8 cellular contexts compared by ENCODE assay signal in the genomic region with DNA sequence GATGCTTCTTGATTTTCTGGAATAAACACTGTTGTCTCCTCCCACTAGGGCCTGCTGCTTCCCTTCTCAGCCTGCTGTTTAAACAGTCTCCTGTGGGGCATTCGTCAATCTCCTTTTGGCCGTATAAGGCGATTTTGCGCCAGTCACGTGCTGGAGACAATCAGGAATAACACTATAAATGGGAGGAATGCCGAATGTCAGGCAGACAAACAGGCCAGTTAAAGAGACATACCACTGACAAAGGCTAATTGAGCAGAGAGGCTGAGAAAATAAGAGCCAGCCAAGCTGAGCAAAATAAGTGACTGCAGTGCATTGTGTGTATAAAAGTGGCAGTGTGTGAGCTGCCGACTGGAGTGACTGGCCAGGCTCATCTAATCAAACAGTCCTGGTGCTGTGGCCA. TPM values are rescaled to one million over a fixed set of nuclear protein-coding genes. Genes with fewer than 3 reads are reported as not detected.
A peak's percentile ranks its signal among the peaks of the same experiment; 100 is the strongest.
DNase-seq lines count a peak whose midpoint lies in the region; ATAC-seq, FAIRE-seq and TF ChIP-seq lines count a peak whose summit lies in the region.

No MANE protein-coding gene starts in this region.

- H3K9me3 ChIP-seq in Peyer's patch: no peaks in the 10 kb centered on the region

- TF ChIP-seq CTCF in Peyer's patch (IDR thresholded peaks at IDR 0.05) (peak in 1 of 6 experiments; percentile 22), foreskin keratinocyte (conservative IDR thresholded peaks at IDR 0.05) (peak; percentile 35), nephron progenitor cell (IDR thresholded peaks at IDR 0.05) (no peak)

- FAIRE-seq in H54 (lab: Jason Lieb, UNC): no peak

- H3K4me1 ChIP-seq in Peyer's patch (peaks cover 0 to 10% (median 3%) of the 10 kb centered on the region in 4 donors), foreskin keratinocyte (peaks cover 5% of the 10 kb centered on the region)

- TF ChIP-seq POLR2A in Peyer's patch (IDR thresholded peaks at IDR 0.05): no peak
- TF ChIP-seq POLR2A in H54 (IDR thresholded peaks at IDR 0.05; ENCODE audit: low read depth, low read length): no peak

- peaks cover 6 to 10% (median 10%) of the 10 kb centered on the region in 3 donors for H3K4me1 Mint-ChIP-seq in IgD-negative memory B cell
- H3K4me1 Mint-ChIP-seq in nephron progenitor cell: peaks cover 37% of the 10 kb centered on the region
- H3K4me1 Mint-ChIP-seq in activated CD4-positive, alpha-beta T cell treated with anti-CD3 and anti-CD28 coated beads, Interleukin-2, amount 10 ng/mL, durations not matched to agents 7 days and 5 days: peaks cover 13% of the 10 kb centered on the region

- peaks cover 0 to 18% (median 0%) of the 10 kb centered on the region in 3 donors for H3K36me3 ChIP-seq in Peyer's patch

- H3K4me3 Mint-ChIP-seq in IgD-negative memory B cell (no peak overlapping the region), nephron progenitor cell (peak overlapping the region; percentile 65)
- no peak overlapping the region for H3K4me3 Mint-ChIP-seq in activated CD4-positive, alpha-beta T cell treated with anti-CD3 and anti-CD28 coated beads, Interleukin-2, amount 10 ng/mL, durations not matched to agents 7 days and 5 days

- H3K9me3 Mint-ChIP-seq in IgD-negative memory B cell (no peaks in the 10 kb centered on the region), nephron progenitor cell (no peaks in the 10 kb centered on the region)
- no peaks in the 10 kb centered on the region for H3K9me3 Mint-ChIP-seq in activated CD4-positive, alpha-beta T cell treated with anti-CD3 and anti-CD28 coated beads, Interleukin-2, amount 10 ng/mL, durations not matched to agents 7 days and 5 days

- no peak overlapping the region for H3K4me3 ChIP-seq in Peyer's patch

- ATAC-seq in foreskin keratinocyte: peak; percentile 41
- no peak for ATAC-seq in HG02884 (IDR thresholded peaks at IDR 0.05; ENCODE audit: unreplicated experiment)

- H3K27ac Mint-ChIP-seq in IgD-negative memory B cell (peak overlapping the region in 2 of 3 donors; percentile 43 to 71), nephron progenitor cell (peak overlapping the region; percentile 99)
- H3K27ac Mint-ChIP-seq in activated CD4-positive, alpha-beta T cell treated with anti-CD3 and anti-CD28 coated beads, Interleukin-2, amount 10 ng/mL, durations not matched to agents 7 days and 5 days: no peak overlapping the region

- H3K27me3 Mint-ChIP-seq in IgD-negative memory B cell (no peaks in the 10 kb centered on the region), nephron progenitor cell (ENCODE audit: low read depth, poor library complexity) (peaks cover 2% of the 10 kb centered on the region)
- no peaks in the 10 kb centered on the region for H3K27me3 Mint-ChIP-seq in activated CD4-positive, alpha-beta T cell treated with anti-CD3 and anti-CD28 coated beads, Interleukin-2, amount 10 ng/mL, durations not matched to agents 7 days and 5 days

- POLR2A ChIA-PET in activated CD4-positive, alpha-beta T cell treated with anti-CD3 and anti-CD28 coated beads, Interleukin-2, amount 10 ng/mL, durations not matched to agents 7 days and 5 days (lab: Charles Lee): no interaction called here

- peaks cover 5% of the 10 kb centered on the region for H3K36me3 Mint-ChIP-seq in IgD-negative memory B cell
- H3K36me3 Mint-ChIP-seq in nephron progenitor cell (ENCODE audit: low read depth): peaks cover 12% of the 10 kb centered on the region
- peaks cover 34% of the 10 kb centered on the region for H3K36me3 Mint-ChIP-seq in activated CD4-positive, alpha-beta T cell treated with anti-CD3 and anti-CD28 coated beads, Interleukin-2, amount 10 ng/mL, durations not matched to agents 7 days and 5 days (ENCODE audit: low read depth)

- H3K27me3 ChIP-seq in Peyer's patch: no peaks in the 10 kb centered on the region
- no peaks in the 10 kb centered on the region for H3K27me3 ChIP-seq in foreskin keratinocyte

- peak overlapping the region; percentile 46 to 62 (median 54) for H3K27ac ChIP-seq in Peyer's patch
- H3K27ac ChIP-seq in foreskin keratinocyte: no peak overlapping the region

- peak in 1 of 3 donors; percentile 61 for DNase-seq in Peyer's patch
- DNase-seq in foreskin keratinocyte: peak in 1 of 2 donors; percentile 21
- DNase-seq in nephron progenitor cell: peak; percentile 27
- no peak for DNase-seq in activated CD4-positive, alpha-beta T cell treated with anti-CD3 and anti-CD28 coated beads, Interleukin-2, amount 10 ng/mL, durations not matched to agents 7 days and 5 days
- DNase-seq in activated CD4-positive, alpha-beta T cell treated with anti-CD3 and anti-CD28 coated beads, Interleukin-2, amount 50 U/mL, for 1 hour: no peak
- no peak for DNase-seq in H54 (ENCODE audit: insufficient read length, low spot score)

- CTCF ChIA-PET in activated CD4-positive, alpha-beta T cell treated with anti-CD3 and anti-CD28 coated beads, Interleukin-2, amount 10 ng/mL, durations not matched to agents 7 days and 5 days (lab: Charles Lee): interaction anchor here (0.5 to 1.5 kb wide), 4 partner anchors 10 to 76 kb away, joined by 3 to 4 read pairs (median 3); no protein-coding TSS in a partner anchor

RNA-seq across cellular contexts. Expression of gene DMAC2L, which starts 23.3 kb away (rescaled TPM):
- 25.3 TPM for polyA plus RNA-seq in IgD-negative memory B cell
- total RNA-seq in Peyer's patch: 10 to 100 TPM in 3 of 4 donors, 1 to 10 TPM in 1; 7.7 to 23.9 (median 15.7) TPM
- 7.7 and 7.8 TPM in 2 replicates for total RNA-seq in foreskin keratinocyte
- polyA plus RNA-seq in foreskin keratinocyte: 8.0 and 8.8 TPM in 2 replicates
- total RNA-seq in activated CD4-positive, alpha-beta T cell treated with anti-CD3 and anti-CD28 coated beads, Interleukin-2, amount 10 ng/mL, durations not matched to agents 7 days and 5 days: 10 to 100 TPM; 15.7 to 20.6 TPM

RNA-seq across cellular contexts. Expression of gene L2HGDH, which starts 23.4 kb away (rescaled TPM):
- 2.0 TPM for polyA plus RNA-seq in IgD-negative memory B cell
- 10 to 100 TPM in 1 of 4 donors, 1 to 10 TPM in 3; 4.6 to 29.7 (median 8.8) TPM for total RNA-seq in Peyer's patch
- 7.2 and 9.1 TPM in 2 replicates for total RNA-seq in foreskin keratinocyte
- polyA plus RNA-seq in foreskin keratinocyte: 2.7 and 3.7 TPM in 2 replicates
- 10 to 100 TPM in 1 of 2 experiments, 1 to 10 TPM in 1; 9.6 to 12.8 TPM for total RNA-seq in activated CD4-positive, alpha-beta T cell treated with anti-CD3 and anti-CD28 coated beads, Interleukin-2, amount 10 ng/mL, durations not matched to agents 7 days and 5 days
